In genomic region chr4:38123555-38123954, GRCh38 we compare ENCODE assay signal across 16 cellular contexts.
"Had no signal": no experiment of that assay in that cellular context is flagged by ENCODE, and none has a peak within 500 bp of the region (broad histone marks: within the 10 kb centered on the region; RNA-seq: fewer than 3 reads in every experiment).

No MANE protein-coding gene starts in this region.

- H3K27me3 ChIP-seq: esophagus squamous epithelium, neutrophil, upper lobe of right lung had no signal

- H3K4me1 ChIP-seq: upper lobe of right lung had no signal

- H3K27ac ChIP-seq: esophagus squamous epithelium, neutrophil, thoracic aorta, upper lobe of right lung had no signal

- H3K4me3 Mint-ChIP-seq: activated CD4-positive, alpha-beta T cell treated with anti-CD3 and anti-CD28 coated beads for 36 hours; activated CD8-positive, alpha-beta memory T cell treated with anti-CD3 and anti-CD28 coated beads, Interleukin-2, amount 10 ng/mL, durations not matched to agents 7 days and 5 days; activated naive CD8-positive, alpha-beta T cell treated with anti-CD3 and anti-CD28 coated beads for 36 hours; immature natural killer cell; naive B cell; stimulated activated naive B cell treated with anti-CD40 and anti-IgM and Interleukin-4, amounts not matched to agents 10 μg/mL and 1 μg/mL and 100 μg/mL, for 72 hours had no signal

- ATAC-seq: activated CD4-positive, alpha-beta T cell treated with anti-CD3 and anti-CD28 coated beads for 36 hours; activated CD8-positive, alpha-beta memory T cell treated with anti-CD3 and anti-CD28 coated beads, Interleukin-2, amount 10 ng/mL, durations not matched to agents 7 days and 5 days; left ventricle myocardium superior; mucosa of descending colon; stimulated activated naive B cell treated with anti-CD40 and anti-IgM and Interleukin-4, amounts not matched to agents 10 μg/mL and 1 μg/mL and 100 μg/mL, for 72 hours; upper lobe of right lung had no signal

- H3K27me3 Mint-ChIP-seq: activated CD4-positive, alpha-beta T cell treated with anti-CD3 and anti-CD28 coated beads for 36 hours; activated CD8-positive, alpha-beta memory T cell treated with anti-CD3 and anti-CD28 coated beads, Interleukin-2, amount 10 ng/mL, durations not matched to agents 7 days and 5 days; activated naive CD8-positive, alpha-beta T cell treated with anti-CD3 and anti-CD28 coated beads for 36 hours; naive B cell; stimulated activated naive B cell treated with anti-CD40 and anti-IgM and Interleukin-4, amounts not matched to agents 10 μg/mL and 1 μg/mL and 100 μg/mL, for 72 hours had no signal

- H3K9me3 ChIP-seq: esophagus squamous epithelium, mucosa of descending colon, neutrophil, thoracic aorta, upper lobe of right lung had no signal

- H3K9me3 Mint-ChIP-seq: activated naive CD8-positive, alpha-beta T cell treated with anti-CD3 and anti-CD28 coated beads for 36 hours; immature natural killer cell; naive B cell; stimulated activated naive B cell treated with anti-CD40 and anti-IgM and Interleukin-4, amounts not matched to agents 10 μg/mL and 1 μg/mL and 100 μg/mL, for 72 hours had no signal

- DNase-seq: activated CD4-positive, alpha-beta T cell treated with anti-CD3 and anti-CD28 coated beads for 36 hours; activated CD4-positive, alpha-beta T cell treated with anti-CD3 and anti-CD28 coated beads, Interleukin-2, amount 50 U/mL, for 48 hours; activated CD8-positive, alpha-beta memory T cell treated with anti-CD3 and anti-CD28 coated beads, Interleukin-2, amount 10 ng/mL, durations not matched to agents 7 days and 5 days; activated naive CD4-positive, alpha-beta T cell; activated naive CD8-positive, alpha-beta T cell treated with anti-CD3 and anti-CD28 coated beads for 36 hours; amniotic stem cell; effector memory CD4-positive, alpha-beta T cell; esophagus squamous epithelium; immature natural killer cell; left ventricle myocardium superior; mucosa of descending colon; naive B cell; stimulated activated naive B cell treated with anti-CD40 and anti-IgM and Interleukin-4, amounts not matched to agents 10 μg/mL and 1 μg/mL and 100 μg/mL, for 72 hours; upper lobe of right lung had no signal

- H3K4me3 ChIP-seq: esophagus squamous epithelium, mucosa of descending colon, thoracic aorta, upper lobe of right lung had no signal

- H3K27ac Mint-ChIP-seq: activated CD4-positive, alpha-beta T cell treated with anti-CD3 and anti-CD28 coated beads for 36 hours; activated CD8-positive, alpha-beta memory T cell treated with anti-CD3 and anti-CD28 coated beads, Interleukin-2, amount 10 ng/mL, durations not matched to agents 7 days and 5 days; activated naive CD8-positive, alpha-beta T cell treated with anti-CD3 and anti-CD28 coated beads for 36 hours; stimulated activated naive B cell treated with anti-CD40 and anti-IgM and Interleukin-4, amounts not matched to agents 10 μg/mL and 1 μg/mL and 100 μg/mL, for 72 hours had no signal
